Comparison of ENCODE assay signal across 24 cellular contexts in the genomic region with DNA sequence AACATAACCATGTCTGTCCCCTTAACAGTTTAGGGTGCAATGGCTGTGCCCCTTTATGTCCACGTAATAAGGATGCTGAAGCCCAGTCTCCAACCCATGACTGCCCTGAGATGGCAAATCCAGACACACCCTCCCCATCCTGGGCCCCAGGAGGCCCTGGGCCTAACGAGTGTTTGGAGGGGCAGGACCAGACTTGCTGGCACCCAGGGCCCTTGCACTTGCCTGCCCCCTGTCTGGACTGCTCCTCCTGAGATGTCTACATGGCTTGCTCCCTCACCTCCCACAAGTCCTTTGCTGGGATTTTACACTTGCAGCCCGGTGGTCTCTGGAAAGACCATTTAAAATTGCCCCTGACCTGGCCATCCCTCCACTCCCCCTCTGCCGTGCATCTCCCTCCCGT.
"Had no signal": no experiment of that assay in that cellular context is flagged by ENCODE, and none has a peak within 500 bp of the region (broad histone marks: within the 10 kb centered on the region; RNA-seq: fewer than 3 reads in every experiment).

No MANE protein-coding gene starts in this region.

- H3K27me3 ChIP-seq: ascending aorta, testis had no signal

- H3K27ac ChIP-seq: ascending aorta, parathyroid adenoma, testis had no signal

- H2AFZ ChIP-seq: parathyroid adenoma had no signal

- H3K4me2 ChIP-seq: smooth muscle cell had no signal

- H3K9me3 ChIP-seq: ascending aorta, testis had no signal

- H3K4me3 ChIP-seq: ascending aorta, lung, smooth muscle cell, testis had no signal

- H3K4me1 Mint-ChIP-seq: activated CD4-positive, alpha-beta T cell treated with anti-CD3 and anti-CD28 coated beads, Interleukin-2, amount 10 ng/mL, durations not matched to agents 24 days and 14 days; activated naive CD4-positive, alpha-beta T cell treated with anti-CD3 and anti-CD28 coated beads, Interleukin-2, amount 10 ng/mL, durations not matched to agents 7 days and 5 days; stimulated activated memory B cell treated with anti-CD40 and anti-IgM and Interleukin-4, amounts not matched to agents 10 μg/mL and 1 μg/mL and 100 μg/mL, for 72 hours had no signal

- DNase-seq: activated CD4-positive, alpha-beta T cell treated with anti-CD3 and anti-CD28 coated beads, Interleukin-2, amount 10 ng/mL, durations not matched to agents 24 days and 14 days; activated CD8-positive, alpha-beta T cell treated with anti-CD3 and anti-CD28 coated beads, Interleukin-2, amount 10 ng/mL, durations not matched to agents 7 days and 5 days; activated effector memory CD4-positive, alpha-beta T cell treated with Interleukin-2 at 50 U/mL for 16 hours; activated naive CD4-positive, alpha-beta T cell treated with anti-CD3 and anti-CD28 coated beads, Interleukin-2, amount 10 ng/mL, durations not matched to agents 7 days and 5 days; activated T-cell treated with anti-CD3 and anti-CD28 coated beads, Interleukin-2, amount 50 U/mL, for 4 hours; cerebellar nuclear complex; cortex of kidney; foreskin fibroblast; hypothalamus; islet precursor cell; stimulated activated CD4-positive, alpha-beta T cell treated with anti-CD3 and anti-CD28 coated beads, Interleukin-4, amount 100 ng/mL, for 4 hours; T-helper 1 cell; T-helper 9 cell; testis had no signal

- H3K36me3 Mint-ChIP-seq: activated naive CD4-positive, alpha-beta T cell treated with anti-CD3 and anti-CD28 coated beads, Interleukin-2, amount 10 ng/mL, durations not matched to agents 7 days and 5 days; mesothelial cell of epicardium; natural killer cell treated with Interleukin-12 subunit alpha and Interleukin-12 subunit beta and Interleukin-15 and Interleukin-18, amount 100 ng/mL, for 72 hours; stimulated activated memory B cell treated with anti-CD40 and anti-IgM and Interleukin-4, amounts not matched to agents 10 μg/mL and 1 μg/mL and 100 μg/mL, for 72 hours; type B pancreatic cell had no signal

- H3K4me3 Mint-ChIP-seq: activated CD4-positive, alpha-beta T cell treated with anti-CD3 and anti-CD28 coated beads, Interleukin-2, amount 10 ng/mL, durations not matched to agents 24 days and 14 days; activated CD8-positive, alpha-beta T cell treated with anti-CD3 and anti-CD28 coated beads, Interleukin-2, amount 10 ng/mL, durations not matched to agents 7 days and 5 days; activated naive CD4-positive, alpha-beta T cell treated with anti-CD3 and anti-CD28 coated beads, Interleukin-2, amount 10 ng/mL, durations not matched to agents 7 days and 5 days; activated T-cell treated with anti-CD3 and anti-CD28 coated beads, Interleukin-2, amount 50 U/mL, for 4 hours; mesothelial cell of epicardium; natural killer cell treated with Interleukin-12 subunit alpha and Interleukin-12 subunit beta and Interleukin-15 and Interleukin-18, amount 100 ng/mL, for 72 hours; stimulated activated memory B cell treated with anti-CD40 and anti-IgM and Interleukin-4, amounts not matched to agents 10 μg/mL and 1 μg/mL and 100 μg/mL, for 72 hours; type B pancreatic cell had no signal

- H3K36me3 ChIP-seq: ascending aorta had no signal

- H3K9me3 Mint-ChIP-seq: activated CD4-positive, alpha-beta T cell treated with anti-CD3 and anti-CD28 coated beads, Interleukin-2, amount 10 ng/mL, durations not matched to agents 24 days and 14 days; activated naive CD4-positive, alpha-beta T cell treated with anti-CD3 and anti-CD28 coated beads, Interleukin-2, amount 10 ng/mL, durations not matched to agents 7 days and 5 days; activated T-cell treated with anti-CD3 and anti-CD28 coated beads, Interleukin-2, amount 50 U/mL, for 4 hours; mesothelial cell of epicardium; natural killer cell treated with Interleukin-12 subunit alpha and Interleukin-12 subunit beta and Interleukin-15 and Interleukin-18, amount 100 ng/mL, for 72 hours; stimulated activated memory B cell treated with anti-CD40 and anti-IgM and Interleukin-4, amounts not matched to agents 10 μg/mL and 1 μg/mL and 100 μg/mL, for 72 hours; type B pancreatic cell had no signal

- H3K27ac Mint-ChIP-seq: activated CD4-positive, alpha-beta T cell treated with anti-CD3 and anti-CD28 coated beads, Interleukin-2, amount 10 ng/mL, durations not matched to agents 24 days and 14 days; activated CD8-positive, alpha-beta T cell treated with anti-CD3 and anti-CD28 coated beads, Interleukin-2, amount 10 ng/mL, durations not matched to agents 7 days and 5 days; activated naive CD4-positive, alpha-beta T cell treated with anti-CD3 and anti-CD28 coated beads, Interleukin-2, amount 10 ng/mL, durations not matched to agents 7 days and 5 days; mesothelial cell of epicardium; natural killer cell treated with Interleukin-12 subunit alpha and Interleukin-12 subunit beta and Interleukin-15 and Interleukin-18, amount 100 ng/mL, for 72 hours; stimulated activated memory B cell treated with anti-CD40 and anti-IgM and Interleukin-4, amounts not matched to agents 10 μg/mL and 1 μg/mL and 100 μg/mL, for 72 hours; type B pancreatic cell had no signal

- H3K4me1 ChIP-seq: ascending aorta, parathyroid adenoma, testis had no signal

- H3K79me2 ChIP-seq: parathyroid adenoma had no signal

- H3K9ac ChIP-seq: parathyroid adenoma had no signal

- ATAC-seq: activated CD8-positive, alpha-beta T cell treated with anti-CD3 and anti-CD28 coated beads, Interleukin-2, amount 10 ng/mL, durations not matched to agents 7 days and 5 days; activated T-cell treated with anti-CD3 and anti-CD28 coated beads, Interleukin-2, amount 50 U/mL, for 4 hours; left lobe of liver; natural killer cell treated with Interleukin-12 subunit alpha and Interleukin-12 subunit beta and Interleukin-15 and Interleukin-18, amount 100 ng/mL, for 72 hours; sciatic nerve; stimulated activated memory B cell treated with anti-CD40 and anti-IgM and Interleukin-4, amounts not matched to agents 10 μg/mL and 1 μg/mL and 100 μg/mL, for 72 hours had no signal
